In genomic region chr19:3491396-3492119, GRCh38 we compare ENCODE assay signal across 17 cellular contexts. TPM values are rescaled to one million over a fixed set of nuclear protein-coding genes. Genes with fewer than 3 reads are reported as not detected.
DNase-seq lines count a peak whose midpoint lies in the region; ATAC-seq and TF ChIP-seq lines count a peak whose summit lies in the region.
"Had no signal": no experiment of that assay in that cellular context is flagged by ENCODE, and none has a peak within 500 bp of the region (broad histone marks: within the 10 kb centered on the region; RNA-seq: fewer than 3 reads in every experiment).

No MANE protein-coding gene starts in this region.

- no peak overlapping the region for H2BK12ac ChIP-seq in mesenchymal stem cell (ENCODE audit: low read length in 2 of 2)

- no peaks in the 10 kb centered on the region; the same call in 1 of the 2 replicates for H3F3A ChIP-seq in MM.1S (ENCODE audit: insufficient read depth, low read length)

- no peak overlapping the region for H2BK120ac ChIP-seq in mesenchymal stem cell (ENCODE audit: low read depth, low read length)

- H3K4me3 ChIP-seq in breast epithelium (no peak overlapping the region), mesenchymal stem cell (ENCODE audit: insufficient read depth in 1 of 2, low read depth in 1 of 2, low read length in 2 of 2) (no peak overlapping the region), MM.1S (ENCODE audit: low read length) (no peak overlapping the region)
- H3K4me3 ChIP-seq: BLaER1 treated with 17β-estradiol and CSF1 and Interleukin-3, amounts not matched to agents 10 nM and 100 nM had no signal

- no peaks in the 10 kb centered on the region for H3K36me3 ChIP-seq in breast epithelium
- H3K36me3 ChIP-seq in mesenchymal stem cell (ENCODE audit: control insufficient read depth in 1 of 2, insufficient read depth in 2 of 2, low read depth in 1 of 2, low read length in 2 of 2) = peaks cover 35 to 73% of the 10 kb centered on the region in 2 experiments
- H3K36me3 ChIP-seq in MM.1S (replicated peaks; ENCODE audit: insufficient read depth, low read length) = 0 out of 2 replicates have a peak, but pooled peaks cover 3% of the 10 kb centered on the region

- no peak overlapping the region for H4K8ac ChIP-seq in mesenchymal stem cell (ENCODE audit: low read length)

- no peaks in the 10 kb centered on the region for H3K9me2 ChIP-seq in MM.1S (replicated peaks; ENCODE audit: insufficient read depth, low read length)

- H3K27me3 ChIP-seq in breast epithelium = no peaks in the 10 kb centered on the region
- no peaks in the 10 kb centered on the region for H3K27me3 ChIP-seq in mesenchymal stem cell (ENCODE audit: control insufficient read depth in 1 of 2, insufficient read depth in 1 of 2, low read length in 2 of 2)
- H3K27me3 ChIP-seq in MM.1S (replicated peaks; ENCODE audit: insufficient read depth, low read length) = no peaks in the 10 kb centered on the region
- H3K27me3 ChIP-seq: BLaER1 treated with 17β-estradiol and CSF1 and Interleukin-3, amounts not matched to agents 10 nM and 100 nM had no signal

- H2BK15ac ChIP-seq in mesenchymal stem cell (ENCODE audit: low read depth, poor library complexity, severe bottlenecking) = no peak overlapping the region

- no peak overlapping the region for H2AK5ac ChIP-seq in mesenchymal stem cell (ENCODE audit: low read length, severe bottlenecking)

- H3K79me2 ChIP-seq in MM.1S (ENCODE audit: low read length) = peaks cover 2% of the 10 kb centered on the region

- TF ChIP-seq CTCF in MCF 10A (IDR thresholded peaks at IDR 0.05; ENCODE audit: unreplicated experiment) (no peak), breast epithelium (IDR thresholded peaks at IDR 0.05) (no peak), WTC11 (IDR thresholded peaks at IDR 0.05) (no peak), MM.1S (IDR thresholded peaks at IDR 0.05; ENCODE audit: low read length) (no peak)

- H3K4me1 Mint-ChIP-seq in MCF 10A (ENCODE audit: insufficient read depth, unreplicated experiment) = no peaks in the 10 kb centered on the region
- no peaks in the 10 kb centered on the region for H3K4me1 Mint-ChIP-seq in WTC11

- H3K27ac ChIP-seq in breast epithelium (no peak overlapping the region), mesenchymal stem cell (ENCODE audit: low read length, poor library complexity, severe bottlenecking) (no peak overlapping the region), substantia nigra (ENCODE audit: low read depth, low read length, poor library complexity, severe bottlenecking) (peak overlapping the region; percentile 96), MM.1S (ENCODE audit: low read length) (no peak overlapping the region)
- H3K27ac ChIP-seq: BLaER1 treated with 17β-estradiol and CSF1 and Interleukin-3, amounts not matched to agents 10 nM and 100 nM had no signal

- H3K79me1 ChIP-seq in mesenchymal stem cell (replicated peaks; ENCODE audit: low read length, poor library complexity, severe bottlenecking) = peaks cover 32% of the 10 kb centered on the region

- H3K9me3 ChIP-seq in breast epithelium (no peaks in the 10 kb centered on the region), mesenchymal stem cell (ENCODE audit: control insufficient read depth, low read length) (no peaks in the 10 kb centered on the region), MM.1S (replicated peaks; ENCODE audit: insufficient read depth, low read length) (no peaks in the 10 kb centered on the region)
- H3K9me3 ChIP-seq: BLaER1 treated with 17β-estradiol and CSF1 and Interleukin-3, amounts not matched to agents 10 nM and 100 nM had no signal

- BruUV-seq in MCF 10A (replicated peaks; lab: Mats Ljungman, UMichigan) = TSS peak; percentile 18

- no peak for ATAC-seq in WTC11
- no peak for ATAC-seq in HG02678 (IDR thresholded peaks at IDR 0.05; ENCODE audit: unreplicated experiment)

- TF ChIP-seq POLR2A in breast epithelium (IDR thresholded peaks at IDR 0.05) = no peak

- no peak overlapping the region for H3K18ac ChIP-seq in mesenchymal stem cell (ENCODE audit: low read depth in 1 of 2, low read length in 2 of 2)

- peak overlapping the region; percentile 62 for H4K91ac ChIP-seq in mesenchymal stem cell (ENCODE audit: low read length)

- 96% methylated on average over 53 of the region's 55 CpGs for WGBS in mesenchymal stem cell

- intact Hi-C loops in MCF 10A (cut with micrococcal nuclease) = no loop called here
- intact Hi-C loops in breast epithelium (cut with DNase I; ENCODE audit: low total_unique reads) = no loop called here

- H3K23ac ChIP-seq in mesenchymal stem cell (ENCODE audit: low read length in 2 of 2) = no peak overlapping the region

- no peak overlapping the region for H2AFZ ChIP-seq in mesenchymal stem cell (ENCODE audit: low read depth, low read length)
- no peak overlapping the region for H2AFZ ChIP-seq in MM.1S (ENCODE audit: low read length)

- H3K4me3 Mint-ChIP-seq in MCF 10A (ENCODE audit: unreplicated experiment) = no peak overlapping the region
- H3K4me3 Mint-ChIP-seq in WTC11 = no peak overlapping the region

- DNase-seq in MCF 10A (ENCODE audit: unreplicated experiment) = no peak
- no peak for DNase-seq in breast epithelium (ENCODE audit: low spot score in 2 of 2)
- DNase-seq in WTC11 (ENCODE audit: low spot score) = no peak
- DNase-seq in mesenchymal stem cell = no peak
- no peak for DNase-seq in substantia nigra (lab: John Stamatoyannopoulos, UW)
- no peak for DNase-seq in HK-2 (ENCODE audit: unreplicated experiment)
- no peak for DNase-seq in MM.1S
- DNase-seq: 8988T; ACHN; CD4-positive, CD25-positive, alpha-beta regulatory T cell; DMS 273 treated with DMSO at 0.1 percent for 48 hours; HCEC 1CT had no signal

- H3K36me3 Mint-ChIP-seq in MCF 10A (ENCODE audit: insufficient read depth, unreplicated experiment) (peaks cover 32% of the 10 kb centered on the region), WTC11 (peaks cover 17% of the 10 kb centered on the region)

- no peak overlapping the region for H3K27ac Mint-ChIP-seq in MCF 10A (ENCODE audit: low read depth, unreplicated experiment)
- no peak overlapping the region for H3K27ac Mint-ChIP-seq in WTC11

- H3K27me3 Mint-ChIP-seq in MCF 10A (ENCODE audit: insufficient read depth, unreplicated experiment) (no peaks in the 10 kb centered on the region), WTC11 (ENCODE audit: low read depth) (no peaks in the 10 kb centered on the region)
- H3K27me3 Mint-ChIP-seq: CD4-positive, CD25-positive, alpha-beta regulatory T cell had no signal

- no peak overlapping the region for H2BK5ac ChIP-seq in mesenchymal stem cell (ENCODE audit: low read depth, low read length, poor library complexity, severe bottlenecking)

- H3K9me3 Mint-ChIP-seq in MCF 10A (ENCODE audit: unreplicated experiment) (no peaks in the 10 kb centered on the region), WTC11 (0 out of 2 replicates have a peak, but pooled peaks cover 4% of the 10 kb centered on the region)
- H3K9me3 Mint-ChIP-seq: CD4-positive, CD25-positive, alpha-beta regulatory T cell had no signal

- no peaks in the 10 kb centered on the region for H3K4me1 ChIP-seq in breast epithelium
- peaks cover 31% of the 10 kb centered on the region for H3K4me1 ChIP-seq in mesenchymal stem cell (ENCODE audit: control insufficient read depth, insufficient read depth, low read depth, low read length)
- no peaks in the 10 kb centered on the region for H3K4me1 ChIP-seq in MM.1S (ENCODE audit: low read length)
- H3K4me1 ChIP-seq: BLaER1 treated with 17β-estradiol and CSF1 and Interleukin-3, amounts not matched to agents 10 nM and 100 nM had no signal

- no peaks in the 10 kb centered on the region; the same call in 1 of the 2 replicates for H4K20me1 ChIP-seq in MM.1S (ENCODE audit: insufficient read depth, low read length)

- H3K9ac ChIP-seq in mesenchymal stem cell (ENCODE audit: low read length) (no peak overlapping the region), MM.1S (ENCODE audit: low read length) (no peak overlapping the region)
- H3K9ac ChIP-seq: BLaER1 treated with 17β-estradiol and CSF1 and Interleukin-3, amounts not matched to agents 10 nM and 100 nM had no signal

- H3K4me2 ChIP-seq in mesenchymal stem cell (ENCODE audit: low read length, poor library complexity, severe bottlenecking) (no peak overlapping the region), MM.1S (ENCODE audit: low read depth, low read length) (no peak overlapping the region)
- H3K4me2 ChIP-seq: BLaER1 treated with 17β-estradiol and CSF1 and Interleukin-3, amounts not matched to agents 10 nM and 100 nM had no signal

- CTCF ChIA-PET in MCF 10A (lab: Yijun Ruan, JAX) = interaction anchor here (0.6 to 1.1 kb wide), 2 partner anchors 11 to 19 kb away, joined by 3 to 5 read pairs; no protein-coding TSS in a partner anchor
- CTCF ChIA-PET in WTC11 (lab: Charles Lee) = interaction anchor here (0.6 to 2.1 kb wide), 4 partner anchors 9 to 186 kb away, joined by 3 to 9 read pairs (median 3); no protein-coding TSS in a partner anchor

- no peak overlapping the region for H3K4ac ChIP-seq in mesenchymal stem cell (ENCODE audit: low read depth in 1 of 2, low read length in 2 of 2)

- H3K14ac ChIP-seq in mesenchymal stem cell (ENCODE audit: low read length in 2 of 2) = no peak overlapping the region

- POLR2A ChIA-PET in MCF 10A (lab: Yijun Ruan, JAX) (no interaction called here), WTC11 (lab: Charles Lee) (no interaction called here)

TF ChIP-seq in WTC11, 78 proteins besides CTCF, POLR2A, EP300 and RAD21 (continues in another document):
- TF ChIP-seq ZNF121 (CRISPR knock-in tag; IDR thresholded peaks at IDR 0.05) (peak; percentile 60; the same call in 1 of the 2 replicates), ELF4 (CRISPR knock-in tag; IDR thresholded peaks at IDR 0.05; ENCODE audit: low read depth) (no peak), JUN (CRISPR knock-in tag; IDR thresholded peaks at IDR 0.05) (no peak), HMGA2 (CRISPR knock-in tag; IDR thresholded peaks at IDR 0.05) (no peak)

RNA-seq across cellular contexts. Expression of gene SMIM44, which starts 8.3 kb away (rescaled TPM):
- total RNA-seq in MCF 10A (2022) (not detected in 2 replicates), breast epithelium (not detected), WTC11 (2021) (not detected in 3 replicates)
- polyA plus RNA-seq in mesenchymal stem cell (2013, experiment 1 of 2) = not detected
- polyA plus RNA-seq in mesenchymal stem cell (2013, experiment 2 of 2) = not detected
- total RNA-seq: CD4-positive, CD25-positive, alpha-beta regulatory T cell; Daoy; H4 had no signal
- polyA plus RNA-seq: CD4-positive, CD25-positive, alpha-beta regulatory T cell had no signal

RNA-seq across cellular contexts. Expression of gene DOHH, which starts 8.9 kb away (rescaled TPM):
- 14.9 and 16.3 TPM in 2 replicates for total RNA-seq in MCF 10A (2022)
- 10 to 100 TPM; 11.6 to 13.4 (median 12.2) TPM for total RNA-seq in breast epithelium
- total RNA-seq in WTC11 (2021) = 16.9 to 22.2 TPM (median 18.3 TPM) in 3 replicates
- polyA plus RNA-seq in mesenchymal stem cell (2013, experiment 1 of 2) = 4.2 TPM
- 3.8 TPM for polyA plus RNA-seq in mesenchymal stem cell (2013, experiment 2 of 2)

RNA-seq across cellular contexts. Expression of gene SMIM24, which starts 11.2 kb away (rescaled TPM):
- total RNA-seq in MCF 10A (2022) (not detected in 2 replicates), breast epithelium (1 to 10 TPM in 2 of 3 donors, not detected in 1; 2.0 to 6.7 TPM), WTC11 (2021) (2.8 to 9.9 TPM (median 7.4 TPM) in 3 replicates)
- polyA plus RNA-seq in mesenchymal stem cell (2013, experiment 1 of 2) = 0.18 TPM
- polyA plus RNA-seq in mesenchymal stem cell (2013, experiment 2 of 2) = not detected
- total RNA-seq: Daoy, H4 had no signal
- polyA plus RNA-seq: CD4-positive, CD25-positive, alpha-beta regulatory T cell had no signal

RNA-seq across cellular contexts. Expression of gene FZR1, which starts 14.6 kb away (rescaled TPM):
- total RNA-seq in MCF 10A (2022) (46.4 and 48.9 TPM in 2 replicates), breast epithelium (10 to 100 TPM; 15.8 to 28.7 (median 26.5) TPM), WTC11 (2021) (43.6 to 60.8 TPM (median 44.4 TPM) in 3 replicates)
- polyA plus RNA-seq in mesenchymal stem cell (2013, experiment 1 of 2) = 30.7 TPM
- polyA plus RNA-seq in mesenchymal stem cell (2013, experiment 2 of 2) = 28.8 TPM

RNA-seq across cellular contexts. Expression of gene TEKTIP1, which starts 47.4 kb away (rescaled TPM):
- total RNA-seq in MCF 10A (2022) = 0.49 and 1.0 TPM in 2 replicates
- total RNA-seq in breast epithelium = 1 to 10 TPM in 1 of 3 donors, not detected in 2; 2.0 TPM
- 3.3 to 6.3 TPM (median 4.7 TPM) in 3 replicates for total RNA-seq in WTC11 (2021)
- polyA plus RNA-seq in mesenchymal stem cell (2013, experiment 1 of 2) = not detected
- not detected for polyA plus RNA-seq in mesenchymal stem cell (2013, experiment 2 of 2)
- total RNA-seq: Daoy, H4, HT-29 had no signal
